ENCODE assay signal across 1 cellular context in the genomic region with DNA sequence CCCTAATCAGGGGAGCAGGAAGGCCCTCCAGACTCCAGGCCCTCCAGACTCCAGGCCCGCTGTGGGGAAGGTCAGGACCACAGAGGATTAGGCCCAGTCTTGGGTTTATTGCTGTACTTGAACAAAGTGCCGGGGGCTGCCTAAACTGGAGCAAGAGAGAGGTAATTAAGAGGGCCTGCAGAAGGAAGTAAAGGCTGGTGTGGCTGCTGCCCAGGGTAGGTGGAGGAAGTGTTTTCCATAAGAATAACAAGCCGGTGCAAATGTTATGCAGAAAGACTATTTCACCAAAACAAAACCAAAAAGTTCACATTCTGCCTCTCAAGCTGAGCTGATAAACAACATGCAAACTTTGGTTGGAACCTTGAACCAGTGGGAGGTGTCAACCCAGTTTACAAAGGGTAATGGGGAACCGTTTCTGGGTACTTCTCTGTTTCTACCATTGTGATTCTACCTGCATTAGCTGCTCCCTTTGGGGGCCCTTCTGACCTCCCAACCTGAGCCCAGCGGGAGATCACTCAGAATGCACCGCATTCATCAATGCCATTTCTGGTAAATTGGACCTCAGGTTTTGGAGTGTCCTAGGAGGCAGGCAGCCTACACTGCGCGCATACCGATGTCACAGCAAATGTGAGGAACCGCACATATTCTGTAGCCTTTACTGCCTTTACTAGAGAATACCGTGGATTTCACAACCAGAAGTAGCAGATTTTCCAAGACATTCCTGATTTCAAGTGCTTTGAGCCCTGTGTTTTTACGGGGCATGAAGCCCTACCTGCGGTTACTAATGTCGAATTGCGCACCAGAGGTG.
TF ChIP-seq lines count a peak whose summit lies in the region.

No MANE protein-coding gene starts in this region.

TF ChIP-seq in A549, 52 proteins besides CTCF, POLR2A, EP300 and RAD21 (continued from another document):
- TF ChIP-seq, protein P1, sequence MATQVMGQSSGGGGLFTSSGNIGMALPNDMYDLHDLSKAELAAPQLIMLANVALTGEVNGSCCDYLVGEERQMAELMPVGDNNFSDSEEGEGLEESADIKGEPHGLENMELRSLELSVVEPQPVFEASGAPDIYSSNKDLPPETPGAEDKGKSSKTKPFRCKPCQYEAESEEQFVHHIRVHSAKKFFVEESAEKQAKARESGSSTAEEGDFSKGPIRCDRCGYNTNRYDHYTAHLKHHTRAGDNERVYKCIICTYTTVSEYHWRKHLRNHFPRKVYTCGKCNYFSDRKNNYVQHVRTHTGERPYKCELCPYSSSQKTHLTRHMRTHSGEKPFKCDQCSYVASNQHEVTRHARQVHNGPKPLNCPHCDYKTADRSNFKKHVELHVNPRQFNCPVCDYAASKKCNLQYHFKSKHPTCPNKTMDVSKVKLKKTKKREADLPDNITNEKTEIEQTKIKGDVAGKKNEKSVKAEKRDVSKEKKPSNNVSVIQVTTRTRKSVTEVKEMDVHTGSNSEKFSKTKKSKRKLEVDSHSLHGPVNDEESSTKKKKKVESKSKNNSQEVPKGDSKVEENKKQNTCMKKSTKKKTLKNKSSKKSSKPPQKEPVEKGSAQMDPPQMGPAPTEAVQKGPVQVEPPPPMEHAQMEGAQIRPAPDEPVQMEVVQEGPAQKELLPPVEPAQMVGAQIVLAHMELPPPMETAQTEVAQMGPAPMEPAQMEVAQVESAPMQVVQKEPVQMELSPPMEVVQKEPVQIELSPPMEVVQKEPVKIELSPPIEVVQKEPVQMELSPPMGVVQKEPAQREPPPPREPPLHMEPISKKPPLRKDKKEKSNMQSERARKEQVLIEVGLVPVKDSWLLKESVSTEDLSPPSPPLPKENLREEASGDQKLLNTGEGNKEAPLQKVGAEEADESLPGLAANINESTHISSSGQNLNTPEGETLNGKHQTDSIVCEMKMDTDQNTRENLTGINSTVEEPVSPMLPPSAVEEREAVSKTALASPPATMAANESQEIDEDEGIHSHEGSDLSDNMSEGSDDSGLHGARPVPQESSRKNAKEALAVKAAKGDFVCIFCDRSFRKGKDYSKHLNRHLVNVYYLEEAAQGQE (IDR thresholded peaks at IDR 0.05) = no peak
- TF ChIP-seq HOXA7 (CRISPR knock-in tag; IDR thresholded peaks at IDR 0.05) (no peak), MYC (IDR thresholded peaks at IDR 0.05; ENCODE audit: borderline replicate concordance, low read length) (no peak), KDM1A (IDR thresholded peaks at IDR 0.05; ENCODE audit: low read depth) (no peak), TP53 (CRISPR knock-in tag; IDR thresholded peaks at IDR 0.05) (no peak), NPAS2 (CRISPR knock-in tag; IDR thresholded peaks at IDR 0.05; ENCODE audit: borderline replicate concordance) (no peak), CHD4 (IDR thresholded peaks at IDR 0.05; ENCODE audit: borderline replicate concordance) (no peak), CBX2 (IDR thresholded peaks at IDR 0.05; ENCODE audit: borderline replicate concordance, low read depth) (no peak), ZFP36 (IDR thresholded peaks at IDR 0.05; ENCODE audit: borderline replicate concordance, partially characterized antibody) (no peak)
- TF ChIP-seq, protein P2, sequence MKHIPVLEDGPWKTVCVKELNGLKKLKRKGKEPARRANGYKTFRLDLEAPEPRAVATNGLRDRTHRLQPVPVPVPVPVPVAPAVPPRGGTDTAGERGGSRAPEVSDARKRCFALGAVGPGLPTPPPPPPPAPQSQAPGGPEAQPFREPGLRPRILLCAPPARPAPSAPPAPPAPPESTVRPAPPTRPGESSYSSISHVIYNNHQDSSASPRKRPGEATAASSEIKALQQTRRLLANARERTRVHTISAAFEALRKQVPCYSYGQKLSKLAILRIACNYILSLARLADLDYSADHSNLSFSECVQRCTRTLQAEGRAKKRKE (CRISPR knock-in tag; IDR thresholded peaks at IDR 0.05; ENCODE audit: low read depth) = no peak
- TF ChIP-seq, protein P3, sequence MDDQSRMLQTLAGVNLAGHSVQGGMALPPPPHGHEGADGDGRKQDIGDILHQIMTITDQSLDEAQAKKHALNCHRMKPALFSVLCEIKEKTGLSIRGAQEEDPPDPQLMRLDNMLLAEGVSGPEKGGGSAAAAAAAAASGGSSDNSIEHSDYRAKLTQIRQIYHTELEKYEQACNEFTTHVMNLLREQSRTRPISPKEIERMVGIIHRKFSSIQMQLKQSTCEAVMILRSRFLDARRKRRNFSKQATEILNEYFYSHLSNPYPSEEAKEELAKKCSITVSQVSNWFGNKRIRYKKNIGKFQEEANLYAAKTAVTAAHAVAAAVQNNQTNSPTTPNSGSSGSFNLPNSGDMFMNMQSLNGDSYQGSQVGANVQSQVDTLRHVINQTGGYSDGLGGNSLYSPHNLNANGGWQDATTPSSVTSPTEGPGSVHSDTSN (IDR thresholded peaks at IDR 0.05) = no peak
- TF ChIP-seq, protein P4, sequence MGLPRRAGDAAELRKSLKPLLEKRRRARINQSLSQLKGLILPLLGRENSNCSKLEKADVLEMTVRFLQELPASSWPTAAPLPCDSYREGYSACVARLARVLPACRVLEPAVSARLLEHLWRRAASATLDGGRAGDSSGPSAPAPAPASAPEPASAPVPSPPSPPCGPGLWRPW (IDR thresholded peaks at IDR 0.05) = no peak
- TF ChIP-seq, protein P5, sequence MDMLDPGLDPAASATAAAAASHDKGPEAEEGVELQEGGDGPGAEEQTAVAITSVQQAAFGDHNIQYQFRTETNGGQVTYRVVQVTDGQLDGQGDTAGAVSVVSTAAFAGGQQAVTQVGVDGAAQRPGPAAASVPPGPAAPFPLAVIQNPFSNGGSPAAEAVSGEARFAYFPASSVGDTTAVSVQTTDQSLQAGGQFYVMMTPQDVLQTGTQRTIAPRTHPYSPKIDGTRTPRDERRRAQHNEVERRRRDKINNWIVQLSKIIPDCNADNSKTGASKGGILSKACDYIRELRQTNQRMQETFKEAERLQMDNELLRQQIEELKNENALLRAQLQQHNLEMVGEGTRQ (IDR thresholded peaks at IDR 0.05) = no peak
